In genomic region chr15:51112078-51112477, GRCh38 we compare ENCODE assay signal across 37 cellular contexts. TPM values are rescaled to one million over a fixed set of nuclear protein-coding genes. Genes with fewer than 3 reads are reported as not detected.
"Had no signal": no experiment of that assay in that cellular context is flagged by ENCODE, and none has a peak within 500 bp of the region (broad histone marks: within the 10 kb centered on the region; RNA-seq: fewer than 3 reads in every experiment).

No MANE protein-coding gene starts in this region.

- H3K27me3 ChIP-seq: ascending aorta, cardiac muscle cell had no signal

- H3K9me3 ChIP-seq: ascending aorta had no signal

- H3K4me3 Mint-ChIP-seq: activated B cell treated with CpG ODN at 0.5 μM for 24 hours; activated CD4-positive, alpha-beta memory T cell treated with anti-CD3 and anti-CD28 coated beads for 36 hours; activated CD4-positive, alpha-beta T cell treated with anti-CD3 and anti-CD28 coated beads, Interleukin-2, amount 10 ng/mL, durations not matched to agents 24 days and 14 days; activated CD8-positive, alpha-beta memory T cell treated with anti-CD3 and anti-CD28 coated beads, Interleukin-2, amount 10 ng/mL, durations not matched to agents 7 days and 5 days; activated CD8-positive, alpha-beta T cell treated with anti-CD3 and anti-CD28 coated beads, Interleukin-2, amount 10 ng/mL, durations not matched to agents 7 days and 5 days; activated naive CD4-positive, alpha-beta T cell treated with anti-CD3 and anti-CD28 coated beads, Interleukin-2, amount 10 ng/mL, durations not matched to agents 7 days and 5 days; activated naive CD4-positive, alpha-beta T cell treated with anti-CD3 and anti-CD28 coated beads, Interleukin-2, amount 50 U/mL, for 24 hours; activated naive CD8-positive, alpha-beta T cell; activated naive CD8-positive, alpha-beta T cell treated with anti-CD3 and anti-CD28 coated beads, Interleukin-2, amount 10 ng/mL, durations not matched to agents 7 days and 5 days; activated naive CD8-positive, alpha-beta T cell treated with anti-CD3 and anti-CD28 coated beads, Interleukin-2, amount 50 U/mL, for 24 hours; activated T-cell treated with anti-CD3 and anti-CD28 coated beads, Interleukin-2, amount 50 U/mL, for 24 hours; brain; T-helper 1 cell treated with Interleukin-12 subunit alpha and Interleukin-12 subunit beta and Interleukin-4 antibody, amounts not matched to agents 30 μg/mL and 1 μg/mL, for 36 hours; T-helper 2 cell treated with Interferon-gamma antibody and Interleukin-4, amounts not matched to agents 5 μg/mL and 100 μg/mL, for 36 hours had no signal

- H3K4me1 Mint-ChIP-seq: activated B cell treated with CpG ODN at 0.5 μM for 24 hours; activated CD4-positive, alpha-beta T cell treated with anti-CD3 and anti-CD28 coated beads, Interleukin-2, amount 10 ng/mL, durations not matched to agents 24 days and 14 days; activated CD8-positive, alpha-beta memory T cell treated with anti-CD3 and anti-CD28 coated beads, Interleukin-2, amount 10 ng/mL, durations not matched to agents 7 days and 5 days; activated naive CD4-positive, alpha-beta T cell treated with anti-CD3 and anti-CD28 coated beads, Interleukin-2, amount 10 ng/mL, durations not matched to agents 7 days and 5 days; activated naive CD4-positive, alpha-beta T cell treated with anti-CD3 and anti-CD28 coated beads, Interleukin-2, amount 50 U/mL, for 24 hours; activated naive CD8-positive, alpha-beta T cell treated with anti-CD3 and anti-CD28 coated beads, Interleukin-2, amount 10 ng/mL, durations not matched to agents 7 days and 5 days; activated naive CD8-positive, alpha-beta T cell treated with anti-CD3 and anti-CD28 coated beads, Interleukin-2, amount 50 U/mL, for 24 hours; brain had no signal

- ATAC-seq: activated CD8-positive, alpha-beta memory T cell treated with anti-CD3 and anti-CD28 coated beads, Interleukin-2, amount 10 ng/mL, durations not matched to agents 7 days and 5 days; activated CD8-positive, alpha-beta T cell treated with anti-CD3 and anti-CD28 coated beads, Interleukin-2, amount 10 ng/mL, durations not matched to agents 7 days and 5 days; activated naive CD8-positive, alpha-beta T cell treated with anti-CD3 and anti-CD28 coated beads, Interleukin-2, amount 50 U/mL, for 24 hours had no signal

- H3K4me3 ChIP-seq: ascending aorta, cardiac muscle cell had no signal

- FAIRE-seq: bronchial epithelial cell, TTC549 had no signal

- H3K27ac Mint-ChIP-seq: activated B cell treated with CpG ODN at 0.5 μM for 24 hours; activated CD4-positive, alpha-beta memory T cell treated with anti-CD3 and anti-CD28 coated beads for 36 hours; activated CD4-positive, alpha-beta T cell treated with anti-CD3 and anti-CD28 coated beads, Interleukin-2, amount 10 ng/mL, durations not matched to agents 24 days and 14 days; activated CD8-positive, alpha-beta memory T cell treated with anti-CD3 and anti-CD28 coated beads, Interleukin-2, amount 10 ng/mL, durations not matched to agents 7 days and 5 days; activated CD8-positive, alpha-beta T cell treated with anti-CD3 and anti-CD28 coated beads, Interleukin-2, amount 10 ng/mL, durations not matched to agents 7 days and 5 days; activated naive CD4-positive, alpha-beta T cell treated with anti-CD3 and anti-CD28 coated beads, Interleukin-2, amount 10 ng/mL, durations not matched to agents 7 days and 5 days; activated naive CD4-positive, alpha-beta T cell treated with anti-CD3 and anti-CD28 coated beads, Interleukin-2, amount 50 U/mL, for 24 hours; activated naive CD8-positive, alpha-beta T cell; activated naive CD8-positive, alpha-beta T cell treated with anti-CD3 and anti-CD28 coated beads, Interleukin-2, amount 10 ng/mL, durations not matched to agents 7 days and 5 days; activated naive CD8-positive, alpha-beta T cell treated with anti-CD3 and anti-CD28 coated beads, Interleukin-2, amount 50 U/mL, for 24 hours; activated T-cell treated with anti-CD3 and anti-CD28 coated beads, Interleukin-2, amount 50 U/mL, for 24 hours; activated T-helper 2 cell treated with anti-CD3 and anti-CD28 coated beads, Interferon-gamma antibody, Interleukin-2, Interleukin-4, amounts not matched to agents 10 μg/mL and 5 μg/mL and 100 μg/mL, durations not matched to agents 14 hours and 24 hours and 36 hours; brain; T-helper 1 cell treated with Interleukin-12 subunit alpha and Interleukin-12 subunit beta and Interleukin-4 antibody, amounts not matched to agents 30 μg/mL and 1 μg/mL, for 36 hours; T-helper 2 cell treated with Interferon-gamma antibody and Interleukin-4, amounts not matched to agents 5 μg/mL and 100 μg/mL, for 36 hours had no signal

- H3K27ac ChIP-seq: cardiac muscle cell, VCaP had no signal

- H3K36me3 Mint-ChIP-seq: activated CD4-positive, alpha-beta memory T cell treated with anti-CD3 and anti-CD28 coated beads for 36 hours; activated CD8-positive, alpha-beta memory T cell treated with anti-CD3 and anti-CD28 coated beads, Interleukin-2, amount 10 ng/mL, durations not matched to agents 7 days and 5 days; activated naive CD4-positive, alpha-beta T cell treated with anti-CD3 and anti-CD28 coated beads, Interleukin-2, amount 10 ng/mL, durations not matched to agents 7 days and 5 days; activated naive CD4-positive, alpha-beta T cell treated with anti-CD3 and anti-CD28 coated beads, Interleukin-2, amount 50 U/mL, for 24 hours; activated naive CD8-positive, alpha-beta T cell; activated naive CD8-positive, alpha-beta T cell treated with anti-CD3 and anti-CD28 coated beads, Interleukin-2, amount 10 ng/mL, durations not matched to agents 7 days and 5 days; brain had no signal

- DNase-seq: activated B cell treated with CpG ODN at 0.5 μM for 24 hours; activated CD4-positive, alpha-beta memory T cell treated with anti-CD3 and anti-CD28 coated beads for 36 hours; activated CD4-positive, alpha-beta T cell treated with anti-CD3 and anti-CD28 coated beads for 4 hours; activated CD4-positive, alpha-beta T cell treated with anti-CD3 and anti-CD28 coated beads, Interleukin-2, amount 10 ng/mL, durations not matched to agents 24 days and 14 days; activated CD4-positive, alpha-beta T cell treated with anti-CD3 and anti-CD28 coated beads, Interleukin-2, amount 50 U/mL, for 1 hour; activated CD4-positive, alpha-beta T cell treated with anti-CD3 and anti-CD28 coated beads, Interleukin-2, amount 50 U/mL, for 4 hours; activated CD4-positive, CD25-positive, alpha-beta regulatory T cell treated with anti-CD3 and anti-CD28 coated beads, Interleukin-2, amount 50 U/mL, for 72 hours; activated CD8-positive, alpha-beta memory T cell treated with anti-CD3 and anti-CD28 coated beads for 24 hours; activated CD8-positive, alpha-beta memory T cell treated with anti-CD3 and anti-CD28 coated beads, Interleukin-2, amount 10 ng/mL, durations not matched to agents 7 days and 5 days; activated CD8-positive, alpha-beta memory T cell treated with anti-CD3 and anti-CD28 coated beads, Interleukin-2, amount 50 U/mL, for 48 hours; activated CD8-positive, alpha-beta T cell treated with anti-CD3 and anti-CD28 coated beads, Interleukin-2, amount 10 ng/mL, durations not matched to agents 7 days and 5 days; activated effector memory CD4-positive, alpha-beta T cell treated with Interleukin-2 at 50 U/mL for 16 hours; activated gamma-delta T cell; activated naive CD4-positive, alpha-beta T cell treated with anti-CD3 and anti-CD28 coated beads, Interleukin-2, amount 10 ng/mL, durations not matched to agents 7 days and 5 days; activated naive CD4-positive, alpha-beta T cell treated with Interleukin-2 at 50 U/mL for 16 hours; activated naive CD8-positive, alpha-beta T cell treated with anti-CD3 and anti-CD28 coated beads, Interleukin-2, amount 10 ng/mL, durations not matched to agents 7 days and 5 days; activated naive CD8-positive, alpha-beta T cell treated with anti-CD3 and anti-CD28 coated beads, Interleukin-2, amount 50 U/mL, for 24 hours; activated T-cell treated with anti-CD3 and anti-CD28 coated beads, Interleukin-2, amount 50 U/mL, for 24 hours; activated T-cell treated with anti-CD3 and anti-CD28 coated beads, Interleukin-2, amount 50 U/mL, for 48 hours; amygdala; anterior cingulate cortex; central memory CD4-positive, alpha-beta T cell; SW 1271; T-helper 1 cell; T-helper 2 cell; T-helper 9 cell had no signal

- H3K36me3 ChIP-seq: ascending aorta, cardiac muscle cell had no signal

- H3K9me3 Mint-ChIP-seq: activated B cell treated with CpG ODN at 0.5 μM for 24 hours; activated CD4-positive, alpha-beta memory T cell treated with anti-CD3 and anti-CD28 coated beads for 36 hours; activated CD4-positive, alpha-beta T cell treated with anti-CD3 and anti-CD28 coated beads, Interleukin-2, amount 10 ng/mL, durations not matched to agents 24 days and 14 days; activated naive CD4-positive, alpha-beta T cell treated with anti-CD3 and anti-CD28 coated beads, Interleukin-2, amount 10 ng/mL, durations not matched to agents 7 days and 5 days; activated naive CD4-positive, alpha-beta T cell treated with anti-CD3 and anti-CD28 coated beads, Interleukin-2, amount 50 U/mL, for 24 hours; activated naive CD8-positive, alpha-beta T cell treated with anti-CD3 and anti-CD28 coated beads, Interleukin-2, amount 10 ng/mL, durations not matched to agents 7 days and 5 days; activated naive CD8-positive, alpha-beta T cell treated with anti-CD3 and anti-CD28 coated beads, Interleukin-2, amount 50 U/mL, for 24 hours; activated T-cell treated with anti-CD3 and anti-CD28 coated beads, Interleukin-2, amount 50 U/mL, for 24 hours; activated T-helper 2 cell treated with anti-CD3 and anti-CD28 coated beads, Interferon-gamma antibody, Interleukin-2, Interleukin-4, amounts not matched to agents 10 μg/mL and 5 μg/mL and 100 μg/mL, durations not matched to agents 14 hours and 24 hours and 36 hours; brain; T-helper 1 cell treated with Interleukin-12 subunit alpha and Interleukin-12 subunit beta and Interleukin-4 antibody, amounts not matched to agents 30 μg/mL and 1 μg/mL, for 36 hours; T-helper 2 cell treated with Interferon-gamma antibody and Interleukin-4, amounts not matched to agents 5 μg/mL and 100 μg/mL, for 36 hours had no signal

- H3K27me3 Mint-ChIP-seq: activated CD4-positive, alpha-beta memory T cell treated with anti-CD3 and anti-CD28 coated beads for 36 hours had no signal

RNA-seq across cellular contexts. Expression of gene TNFAIP8L3, which starts 17.4 kb away (rescaled TPM):
- total RNA-seq: activated B cell treated with CpG ODN at 0.5 μM for 24 hours; activated CD8-positive, alpha-beta T cell treated with anti-CD3 and anti-CD28 coated beads, Interleukin-2, amount 10 ng/mL, durations not matched to agents 7 days and 5 days; cardiac muscle cell had no signal
- polyA plus RNA-seq: cardiac muscle cell had no signal
